Comparison of ENCODE assay signal across 8 cellular contexts in the genomic region with DNA sequence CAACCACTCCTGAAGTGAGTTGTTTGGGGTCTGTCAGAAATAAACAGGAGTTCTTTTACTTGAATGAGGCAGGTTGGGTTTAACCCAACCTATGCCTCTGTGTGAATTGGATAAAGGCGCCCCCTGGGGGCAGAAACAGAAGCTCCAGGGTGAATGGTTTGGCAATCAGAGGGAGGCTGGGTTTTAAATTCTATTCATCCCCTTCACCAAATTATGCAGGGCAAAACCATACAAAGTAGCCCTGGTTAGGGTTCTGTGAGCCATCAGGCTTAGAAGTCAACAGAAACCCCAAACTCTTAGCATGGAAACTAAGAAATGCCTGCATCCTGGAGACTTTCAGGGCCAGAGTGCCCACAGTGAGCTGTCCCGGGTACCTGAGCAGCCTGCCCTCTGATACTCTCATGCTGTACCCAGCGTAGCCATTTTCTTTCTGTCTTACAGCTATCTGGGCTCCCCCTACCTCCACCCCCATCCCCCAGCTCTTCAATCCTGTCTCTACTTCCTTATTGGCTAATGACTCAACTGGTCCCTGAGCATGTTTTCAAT.
DNase-seq lines count a peak whose midpoint lies in the region; ATAC-seq and TF ChIP-seq lines count a peak whose summit lies in the region.

No MANE protein-coding gene starts in this region.

- H3K36me3 ChIP-seq in right atrium auricular region = no peaks in the 10 kb centered on the region

- no peaks in the 10 kb centered on the region for H3K9me3 ChIP-seq in right atrium auricular region

- no peak overlapping the region for H3K27ac ChIP-seq in right atrium auricular region

- peak; percentile 49 to 75 for TF ChIP-seq CTCF in right atrium auricular region (IDR thresholded peaks at IDR 0.05)

- H3K27me3 ChIP-seq in right atrium auricular region = no peaks in the 10 kb centered on the region

- peak; percentile 18 for DNase-seq in RKO (ENCODE audit: low spot score)
- peak; percentile 50 for DNase-seq in activated effector memory CD4-positive, alpha-beta T cell treated with Interleukin-2 at 50 U/mL for 16 hours
- peak; percentile 60 for DNase-seq in right atrium auricular region (ENCODE audit: low spot score)
- DNase-seq in stimulated activated CD4-positive, alpha-beta T cell treated with anti-CD3 and anti-CD28 coated beads, Interleukin-1b, Interleukin-23, amount 100 ng/mL, for 24 hours (ENCODE audit: low read depth in 4 of 4, low spot score in 1 of 4) = peak; percentile 45 to 64 (median 55)
- DNase-seq in NCI-H2196 treated with DMSO at 0.1 percent for 48 hours (lab: John Stamatoyannopoulos, UW; ENCODE audit: unreplicated experiment) = no peak

- TF ChIP-seq POLR2A in GM18505 (IDR thresholded peaks at IDR 0.05; ENCODE audit: borderline replicate concordance, extremely low read depth, insufficient read depth, insufficient read length) = no peak

- ATAC-seq in GM18505 (IDR thresholded peaks at IDR 0.05; ENCODE audit: unreplicated experiment) (peak; percentile 62), HG02610 (IDR thresholded peaks at IDR 0.05; ENCODE audit: unreplicated experiment) (peak; percentile 78), GM18873 (IDR thresholded peaks at IDR 0.05; ENCODE audit: low FRiP score, unreplicated experiment) (no peak)

- H3K4me1 ChIP-seq in right atrium auricular region = no peaks in the 10 kb centered on the region

- no peak overlapping the region for H3K4me3 ChIP-seq in right atrium auricular region
